In the genomic region with DNA sequence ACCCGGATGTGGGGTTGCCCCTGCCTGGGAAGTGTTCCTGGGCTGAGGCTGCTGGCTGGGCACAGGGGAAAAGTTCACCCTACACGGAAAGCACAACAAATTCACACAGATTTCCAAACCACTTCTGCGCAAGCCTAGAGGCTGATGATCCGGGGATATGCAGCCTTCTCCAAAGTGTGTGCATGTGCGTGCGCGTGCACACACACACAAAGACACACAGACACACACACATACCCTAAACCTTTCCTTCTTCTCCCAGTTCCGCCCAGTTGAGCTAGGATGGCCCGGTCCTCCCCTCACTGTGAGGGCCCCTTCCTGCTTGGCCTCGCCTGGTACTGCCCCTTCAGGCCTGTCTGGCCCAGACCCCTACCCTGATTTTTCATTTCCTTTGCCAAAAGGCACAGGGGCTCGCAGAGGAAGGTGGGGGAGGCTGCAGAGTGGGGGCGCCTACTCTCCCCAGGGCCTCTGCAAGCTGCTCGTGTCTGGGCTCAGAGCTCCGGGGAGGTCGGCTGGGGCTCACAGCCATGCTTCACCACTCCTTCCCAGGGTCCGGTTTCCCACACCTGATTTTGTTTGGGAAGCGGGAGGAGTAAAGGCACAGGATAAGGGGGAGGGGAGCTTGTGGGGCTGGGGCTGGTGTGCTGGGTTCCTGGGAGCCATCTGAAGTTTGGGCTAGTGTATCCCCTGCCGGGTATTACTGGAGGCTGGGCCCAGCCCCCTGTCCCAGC, we compare ENCODE assay signal across 1 cellular context.
TF ChIP-seq lines count a peak whose summit lies in the region.

No MANE protein-coding gene starts in this region.

TF ChIP-seq in HepG2, 621 proteins besides CTCF, POLR2A, EP300 and RAD21 (continued from another document):
- TF ChIP-seq, protein P1, sequence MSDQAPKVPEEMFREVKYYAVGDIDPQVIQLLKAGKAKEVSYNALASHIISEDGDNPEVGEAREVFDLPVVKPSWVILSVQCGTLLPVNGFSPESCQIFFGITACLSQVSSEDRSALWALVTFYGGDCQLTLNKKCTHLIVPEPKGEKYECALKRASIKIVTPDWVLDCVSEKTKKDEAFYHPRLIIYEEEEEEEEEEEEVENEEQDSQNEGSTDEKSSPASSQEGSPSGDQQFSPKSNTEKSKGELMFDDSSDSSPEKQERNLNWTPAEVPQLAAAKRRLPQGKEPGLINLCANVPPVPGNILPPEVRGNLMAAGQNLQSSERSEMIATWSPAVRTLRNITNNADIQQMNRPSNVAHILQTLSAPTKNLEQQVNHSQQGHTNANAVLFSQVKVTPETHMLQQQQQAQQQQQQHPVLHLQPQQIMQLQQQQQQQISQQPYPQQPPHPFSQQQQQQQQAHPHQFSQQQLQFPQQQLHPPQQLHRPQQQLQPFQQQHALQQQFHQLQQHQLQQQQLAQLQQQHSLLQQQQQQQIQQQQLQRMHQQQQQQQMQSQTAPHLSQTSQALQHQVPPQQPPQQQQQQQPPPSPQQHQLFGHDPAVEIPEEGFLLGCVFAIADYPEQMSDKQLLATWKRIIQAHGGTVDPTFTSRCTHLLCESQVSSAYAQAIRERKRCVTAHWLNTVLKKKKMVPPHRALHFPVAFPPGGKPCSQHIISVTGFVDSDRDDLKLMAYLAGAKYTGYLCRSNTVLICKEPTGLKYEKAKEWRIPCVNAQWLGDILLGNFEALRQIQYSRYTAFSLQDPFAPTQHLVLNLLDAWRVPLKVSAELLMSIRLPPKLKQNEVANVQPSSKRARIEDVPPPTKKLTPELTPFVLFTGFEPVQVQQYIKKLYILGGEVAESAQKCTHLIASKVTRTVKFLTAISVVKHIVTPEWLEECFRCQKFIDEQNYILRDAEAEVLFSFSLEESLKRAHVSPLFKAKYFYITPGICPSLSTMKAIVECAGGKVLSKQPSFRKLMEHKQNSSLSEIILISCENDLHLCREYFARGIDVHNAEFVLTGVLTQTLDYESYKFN (CRISPR knock-in tag; conservative IDR thresholded peaks at IDR 0.05), result no peak
